Comparison of ENCODE assay signal across 5 cellular contexts in genomic region chr2:127409716-127410115, GRCh38. TPM values are rescaled to one million over a fixed set of nuclear protein-coding genes. Genes with fewer than 3 reads are reported as not detected.
"Had no signal": no experiment of that assay in that cellular context is flagged by ENCODE, and none has a peak within 500 bp of the region (broad histone marks: within the 10 kb centered on the region; RNA-seq: fewer than 3 reads in every experiment).

No MANE protein-coding gene starts in this region.

RNA-seq across cellular contexts. Expression of gene PROC, which starts 8.5 kb away (rescaled TPM):
- total RNA-seq: activated CD4-positive, alpha-beta memory T cell treated with anti-CD3 and anti-CD28 coated beads for 36 hours; fibroblast of villous mesenchyme; left ventricle myocardium superior; mesenteric fat pad; Right ventricle myocardium inferior had no signal
